Comparison of ENCODE assay signal across 1 cellular context in genomic region chr12:82757059-82757458, GRCh38.
TF ChIP-seq lines count a peak whose summit lies in the region.

No MANE protein-coding gene starts in this region.

TF ChIP-seq in IMR-90, 13 proteins besides CTCF, POLR2A, EP300 and RAD21 (continued from another document):
- TF ChIP-seq USF2 (IDR thresholded peaks at IDR 0.05; ENCODE audit: low read depth, low read length): no peak
